ENCODE assay signal across 1 cellular context in the genomic region with DNA sequence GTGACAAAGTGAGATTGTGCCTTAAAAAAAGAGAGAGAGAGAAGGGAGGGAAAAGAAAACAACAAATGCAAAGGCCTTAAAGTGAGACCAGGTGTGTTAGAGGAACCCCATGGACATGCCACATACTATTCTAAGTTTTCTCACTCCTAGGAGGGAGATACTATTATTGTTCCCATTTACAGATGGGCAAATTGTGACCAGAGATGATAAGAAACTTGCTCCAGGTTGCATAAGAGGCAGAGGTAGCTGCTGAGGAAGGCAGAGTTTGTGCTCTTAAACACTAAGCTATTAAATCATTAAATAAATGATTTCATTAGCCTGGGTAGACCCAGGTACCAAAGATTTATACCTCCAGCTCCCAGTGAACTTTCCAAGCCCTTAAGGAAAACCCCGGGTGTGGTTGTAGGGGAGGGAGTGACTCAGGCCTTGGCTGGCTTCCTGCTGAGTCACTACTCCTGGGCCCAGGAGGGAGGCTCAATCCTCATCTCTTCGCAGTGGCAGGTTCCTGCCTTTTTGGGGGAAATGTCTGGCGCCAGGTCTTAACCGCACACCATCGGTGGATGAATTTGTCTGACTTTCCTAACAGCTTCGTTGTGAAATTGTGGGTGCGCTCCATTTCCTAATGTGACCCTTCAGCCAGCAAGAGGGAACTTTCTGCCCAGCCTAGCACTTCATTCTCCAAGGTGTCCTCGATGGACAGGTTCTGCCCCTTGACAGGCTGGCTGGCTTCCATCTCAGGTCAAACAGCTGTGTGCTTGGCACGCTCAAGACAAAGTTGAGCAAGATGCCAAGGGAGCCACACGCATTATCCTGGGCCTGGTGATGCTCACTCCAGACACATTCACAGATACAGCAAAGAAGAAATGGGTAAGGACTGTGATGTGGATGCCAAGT.
TF ChIP-seq lines count a peak whose summit lies in the region.

No MANE protein-coding gene starts in this region.

TF ChIP-seq in K562, 482 proteins besides CTCF, POLR2A, EP300 and RAD21 (continued from another document and continues in another):
- TF ChIP-seq CBFB (CRISPR knock-in tag; IDR thresholded peaks at IDR 0.05) = no peak; the same call in 1 of the 2 replicates
- TF ChIP-seq PCBP1 (IDR thresholded peaks at IDR 0.05; ENCODE audit: low read depth, low read length, poor library complexity, severe bottlenecking) = no peak
- no peak for TF ChIP-seq CBFA2T2 (conservative IDR thresholded peaks at IDR 0.05)
- TF ChIP-seq, protein P1, sequence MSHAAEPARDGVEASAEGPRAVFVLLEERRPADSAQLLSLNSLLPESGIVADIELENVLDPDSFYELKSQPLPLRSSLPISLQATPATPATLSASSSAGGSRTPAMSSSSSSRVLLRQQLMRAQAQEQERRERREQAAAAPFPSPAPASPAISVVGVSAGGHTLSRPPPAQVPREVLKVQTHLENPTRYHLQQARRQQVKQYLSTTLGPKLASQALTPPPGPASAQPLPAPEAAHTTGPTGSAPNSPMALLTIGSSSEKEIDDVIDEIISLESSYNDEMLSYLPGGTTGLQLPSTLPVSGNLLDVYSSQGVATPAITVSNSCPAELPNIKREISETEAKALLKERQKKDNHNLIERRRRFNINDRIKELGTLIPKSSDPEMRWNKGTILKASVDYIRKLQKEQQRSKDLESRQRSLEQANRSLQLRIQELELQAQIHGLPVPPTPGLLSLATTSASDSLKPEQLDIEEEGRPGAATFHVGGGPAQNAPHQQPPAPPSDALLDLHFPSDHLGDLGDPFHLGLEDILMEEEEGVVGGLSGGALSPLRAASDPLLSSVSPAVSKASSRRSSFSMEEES (CRISPR knock-in tag; IDR thresholded peaks at IDR 0.05) = no peak
- TF ChIP-seq ETV5 (CRISPR knock-in tag; IDR thresholded peaks at IDR 0.05; ENCODE audit: low read depth) = peak; percentile 61; the same call in 1 of the 2 replicates
- TF ChIP-seq FOSL1 (tag; conservative IDR thresholded peaks at IDR 0.05) = peak; percentile 96
- TF ChIP-seq DNMT1 (IDR thresholded peaks at IDR 0.05) = no peak
- TF ChIP-seq, protein P2, sequence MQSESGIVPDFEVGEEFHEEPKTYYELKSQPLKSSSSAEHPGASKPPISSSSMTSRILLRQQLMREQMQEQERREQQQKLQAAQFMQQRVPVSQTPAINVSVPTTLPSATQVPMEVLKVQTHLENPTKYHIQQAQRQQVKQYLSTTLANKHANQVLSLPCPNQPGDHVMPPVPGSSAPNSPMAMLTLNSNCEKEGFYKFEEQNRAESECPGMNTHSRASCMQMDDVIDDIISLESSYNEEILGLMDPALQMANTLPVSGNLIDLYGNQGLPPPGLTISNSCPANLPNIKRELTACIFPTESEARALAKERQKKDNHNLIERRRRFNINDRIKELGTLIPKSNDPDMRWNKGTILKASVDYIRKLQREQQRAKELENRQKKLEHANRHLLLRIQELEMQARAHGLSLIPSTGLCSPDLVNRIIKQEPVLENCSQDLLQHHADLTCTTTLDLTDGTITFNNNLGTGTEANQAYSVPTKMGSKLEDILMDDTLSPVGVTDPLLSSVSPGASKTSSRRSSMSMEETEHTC (IDR thresholded peaks at IDR 0.05) = no peak
- no peak for TF ChIP-seq TGIF2 (CRISPR knock-in tag; IDR thresholded peaks at IDR 0.05)
- no peak for TF ChIP-seq ZNF444 (CRISPR knock-in tag; IDR thresholded peaks at IDR 0.05)
- TF ChIP-seq STAT5A (IDR thresholded peaks at IDR 0.05; ENCODE audit: borderline replicate concordance, low read length) = no peak
- TF ChIP-seq, protein P3, sequence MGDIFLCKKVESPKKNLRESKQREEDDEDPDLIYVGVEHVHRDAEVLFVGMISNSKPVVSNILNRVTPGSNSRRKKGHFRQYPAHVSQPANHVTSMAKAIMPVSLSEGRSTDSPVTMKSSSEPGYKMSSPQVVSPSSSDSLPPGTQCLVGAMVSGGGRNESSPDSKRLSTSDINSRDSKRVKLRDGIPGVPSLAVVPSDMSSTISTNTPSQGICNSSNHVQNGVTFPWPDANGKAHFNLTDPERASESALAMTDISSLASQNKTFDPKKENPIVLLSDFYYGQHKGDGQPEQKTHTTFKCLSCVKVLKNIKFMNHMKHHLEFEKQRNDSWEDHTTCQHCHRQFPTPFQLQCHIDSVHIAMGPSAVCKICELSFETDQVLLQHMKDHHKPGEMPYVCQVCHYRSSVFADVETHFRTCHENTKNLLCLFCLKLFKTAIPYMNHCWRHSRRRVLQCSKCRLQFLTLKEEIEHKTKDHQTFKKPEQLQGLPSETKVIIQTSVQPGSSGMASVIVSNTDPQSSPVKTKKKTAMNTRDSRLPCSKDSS (IDR thresholded peaks at IDR 0.05; ENCODE audit: low read depth, partially characterized antibody) = no peak
- TF ChIP-seq KAT8 (IDR thresholded peaks at IDR 0.05; ENCODE audit: low read depth) = no peak
- TF ChIP-seq GABPB1 (CRISPR knock-in tag; IDR thresholded peaks at IDR 0.05) = peak; percentile 7; the same call in 1 of the 2 replicates
- 0 out of 2 replicates have a peak, but pooled peaks have one; percentile 19 for TF ChIP-seq JUNB (CRISPR knock-in tag; conservative IDR thresholded peaks at IDR 0.05)
- TF ChIP-seq KDM2B (CRISPR knock-in tag; IDR thresholded peaks at IDR 0.05) = no peak
- no peak for TF ChIP-seq HLTF (IDR thresholded peaks at IDR 0.05)
- TF ChIP-seq TFAM (CRISPR knock-in tag; conservative IDR thresholded peaks at IDR 0.05) = no peak
- peak; percentile 76 for TF ChIP-seq RBM25 (IDR thresholded peaks at IDR 0.05; ENCODE audit: low read depth, low read length, severe bottlenecking)
- no peak for TF ChIP-seq TAF15 (IDR thresholded peaks at IDR 0.05; ENCODE audit: low read depth, low read length)
- TF ChIP-seq SMARCB1 (IDR thresholded peaks at IDR 0.05; ENCODE audit: insufficient read length, low read depth) = no peak
- no peak for TF ChIP-seq POLR2G (IDR thresholded peaks at IDR 0.05; ENCODE audit: low read depth, low read length)
- no peak for TF ChIP-seq KLF16 (IDR thresholded peaks at IDR 0.05)
- no peak for TF ChIP-seq ZC3H11A (IDR thresholded peaks at IDR 0.05; ENCODE audit: low read depth, low read length)
- TF ChIP-seq, protein P4, sequence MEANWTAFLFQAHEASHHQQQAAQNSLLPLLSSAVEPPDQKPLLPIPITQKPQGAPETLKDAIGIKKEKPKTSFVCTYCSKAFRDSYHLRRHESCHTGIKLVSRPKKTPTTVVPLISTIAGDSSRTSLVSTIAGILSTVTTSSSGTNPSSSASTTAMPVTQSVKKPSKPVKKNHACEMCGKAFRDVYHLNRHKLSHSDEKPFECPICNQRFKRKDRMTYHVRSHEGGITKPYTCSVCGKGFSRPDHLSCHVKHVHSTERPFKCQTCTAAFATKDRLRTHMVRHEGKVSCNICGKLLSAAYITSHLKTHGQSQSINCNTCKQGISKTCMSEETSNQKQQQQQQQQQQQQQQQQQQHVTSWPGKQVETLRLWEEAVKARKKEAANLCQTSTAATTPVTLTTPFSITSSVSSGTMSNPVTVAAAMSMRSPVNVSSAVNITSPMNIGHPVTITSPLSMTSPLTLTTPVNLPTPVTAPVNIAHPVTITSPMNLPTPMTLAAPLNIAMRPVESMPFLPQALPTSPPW (CRISPR knock-in tag; IDR thresholded peaks at IDR 0.05) = peak; percentile 58
- TF ChIP-seq L3MBTL2 (IDR thresholded peaks at IDR 0.05) = peak; percentile 74; the same call in 1 of the 2 replicates
- TF ChIP-seq, protein P5, sequence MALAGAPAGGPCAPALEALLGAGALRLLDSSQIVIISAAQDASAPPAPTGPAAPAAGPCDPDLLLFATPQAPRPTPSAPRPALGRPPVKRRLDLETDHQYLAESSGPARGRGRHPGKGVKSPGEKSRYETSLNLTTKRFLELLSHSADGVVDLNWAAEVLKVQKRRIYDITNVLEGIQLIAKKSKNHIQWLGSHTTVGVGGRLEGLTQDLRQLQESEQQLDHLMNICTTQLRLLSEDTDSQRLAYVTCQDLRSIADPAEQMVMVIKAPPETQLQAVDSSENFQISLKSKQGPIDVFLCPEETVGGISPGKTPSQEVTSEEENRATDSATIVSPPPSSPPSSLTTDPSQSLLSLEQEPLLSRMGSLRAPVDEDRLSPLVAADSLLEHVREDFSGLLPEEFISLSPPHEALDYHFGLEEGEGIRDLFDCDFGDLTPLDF (CRISPR knock-in tag; IDR thresholded peaks at IDR 0.05) = no peak
- TF ChIP-seq TRIM24 (IDR thresholded peaks at IDR 0.05) = peak in 1 of 2 experiments; percentile 48; a peak in 1 of 4 replicates
- TF ChIP-seq CREB1 (IDR thresholded peaks at IDR 0.05) = no peak
- no peak for TF ChIP-seq CREB1 (CRISPR knock-in tag; IDR thresholded peaks at IDR 0.05)
- TF ChIP-seq LCOR (CRISPR knock-in tag; IDR thresholded peaks at IDR 0.05) = peak; percentile 70; the same call in 1 of the 2 replicates
- peak in 1 of 2 experiments; percentile 4; a peak in 1 of 4 replicates for TF ChIP-seq NRF1 (conservative IDR thresholded peaks at IDR 0.05 in 1 of 2, IDR thresholded peaks at IDR 0.05 in 1 of 2)
- no peak for TF ChIP-seq NR1H2 (CRISPR knock-in tag; IDR thresholded peaks at IDR 0.05)
- TF ChIP-seq, protein P6, sequence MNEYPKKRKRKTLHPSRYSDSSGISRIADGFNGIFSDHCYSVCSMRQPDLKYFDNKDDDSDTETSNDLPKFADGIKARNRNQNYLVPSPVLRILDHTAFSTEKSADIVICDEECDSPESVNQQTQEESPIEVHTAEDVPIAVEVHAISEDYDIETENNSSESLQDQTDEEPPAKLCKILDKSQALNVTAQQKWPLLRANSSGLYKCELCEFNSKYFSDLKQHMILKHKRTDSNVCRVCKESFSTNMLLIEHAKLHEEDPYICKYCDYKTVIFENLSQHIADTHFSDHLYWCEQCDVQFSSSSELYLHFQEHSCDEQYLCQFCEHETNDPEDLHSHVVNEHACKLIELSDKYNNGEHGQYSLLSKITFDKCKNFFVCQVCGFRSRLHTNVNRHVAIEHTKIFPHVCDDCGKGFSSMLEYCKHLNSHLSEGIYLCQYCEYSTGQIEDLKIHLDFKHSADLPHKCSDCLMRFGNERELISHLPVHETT (CRISPR knock-in tag; conservative IDR thresholded peaks at IDR 0.05 in 1 of 2, IDR thresholded peaks at IDR 0.05 in 1 of 2) = peak in 1 of 2 experiments; percentile 63; a peak in 1 of 4 replicates
- no peak for TF ChIP-seq ZNF232 (CRISPR knock-in tag; IDR thresholded peaks at IDR 0.05)
- TF ChIP-seq RNF2 (IDR thresholded peaks at IDR 0.05) = peak; percentile 61; the same call in 1 of the 2 replicates
- TF ChIP-seq SIX5 (IDR thresholded peaks at IDR 0.05; ENCODE audit: borderline replicate concordance in 1 of 2, insufficient read depth in 1 of 2, low read depth in 1 of 2, low read length in 2 of 2) = no peak
- TF ChIP-seq EP400 (IDR thresholded peaks at IDR 0.05) = peak; percentile 49
- TF ChIP-seq ZNF696 (CRISPR knock-in tag; conservative IDR thresholded peaks at IDR 0.05) = no peak
- TF ChIP-seq EZH2 (IDR thresholded peaks at IDR 0.05; ENCODE audit: borderline replicate concordance, low read depth, low read length) = no peak
- TF ChIP-seq ZBTB1 (CRISPR knock-in tag; IDR thresholded peaks at IDR 0.05; ENCODE audit: borderline replicate concordance, low read depth) = no peak
- TF ChIP-seq, protein P7, sequence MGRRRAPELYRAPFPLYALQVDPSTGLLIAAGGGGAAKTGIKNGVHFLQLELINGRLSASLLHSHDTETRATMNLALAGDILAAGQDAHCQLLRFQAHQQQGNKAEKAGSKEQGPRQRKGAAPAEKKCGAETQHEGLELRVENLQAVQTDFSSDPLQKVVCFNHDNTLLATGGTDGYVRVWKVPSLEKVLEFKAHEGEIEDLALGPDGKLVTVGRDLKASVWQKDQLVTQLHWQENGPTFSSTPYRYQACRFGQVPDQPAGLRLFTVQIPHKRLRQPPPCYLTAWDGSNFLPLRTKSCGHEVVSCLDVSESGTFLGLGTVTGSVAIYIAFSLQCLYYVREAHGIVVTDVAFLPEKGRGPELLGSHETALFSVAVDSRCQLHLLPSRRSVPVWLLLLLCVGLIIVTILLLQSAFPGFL (CRISPR knock-in tag; IDR thresholded peaks at IDR 0.05) = no peak
- TF ChIP-seq, protein P8, sequence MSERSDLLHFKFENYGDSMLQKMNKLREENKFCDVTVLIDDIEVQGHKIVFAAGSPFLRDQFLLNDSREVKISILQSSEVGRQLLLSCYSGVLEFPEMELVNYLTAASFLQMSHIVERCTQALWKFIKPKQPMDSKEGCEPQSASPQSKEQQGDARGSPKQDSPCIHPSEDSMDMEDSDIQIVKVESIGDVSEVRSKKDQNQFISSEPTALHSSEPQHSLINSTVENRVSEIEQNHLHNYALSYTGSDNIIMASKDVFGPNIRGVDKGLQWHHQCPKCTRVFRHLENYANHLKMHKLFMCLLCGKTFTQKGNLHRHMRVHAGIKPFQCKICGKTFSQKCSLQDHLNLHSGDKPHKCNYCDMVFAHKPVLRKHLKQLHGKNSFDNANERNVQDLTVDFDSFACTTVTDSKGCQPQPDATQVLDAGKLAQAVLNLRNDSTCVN (CRISPR knock-in tag; IDR thresholded peaks at IDR 0.05) = no peak
- TF ChIP-seq XRCC4 (IDR thresholded peaks at IDR 0.05; ENCODE audit: extremely low read depth, insufficient read depth, insufficient read length) = no peak
- no peak for TF ChIP-seq NR3C1 (CRISPR knock-in tag; IDR thresholded peaks at IDR 0.05)
- TF ChIP-seq, protein P9, sequence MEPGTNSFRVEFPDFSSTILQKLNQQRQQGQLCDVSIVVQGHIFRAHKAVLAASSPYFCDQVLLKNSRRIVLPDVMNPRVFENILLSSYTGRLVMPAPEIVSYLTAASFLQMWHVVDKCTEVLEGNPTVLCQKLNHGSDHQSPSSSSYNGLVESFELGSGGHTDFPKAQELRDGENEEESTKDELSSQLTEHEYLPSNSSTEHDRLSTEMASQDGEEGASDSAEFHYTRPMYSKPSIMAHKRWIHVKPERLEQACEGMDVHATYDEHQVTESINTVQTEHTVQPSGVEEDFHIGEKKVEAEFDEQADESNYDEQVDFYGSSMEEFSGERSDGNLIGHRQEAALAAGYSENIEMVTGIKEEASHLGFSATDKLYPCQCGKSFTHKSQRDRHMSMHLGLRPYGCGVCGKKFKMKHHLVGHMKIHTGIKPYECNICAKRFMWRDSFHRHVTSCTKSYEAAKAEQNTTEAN (CRISPR knock-in tag; IDR thresholded peaks at IDR 0.05) = no peak
- TF ChIP-seq PHB (CRISPR knock-in tag; IDR thresholded peaks at IDR 0.05) = no peak
- TF ChIP-seq KLF1 (tag; IDR thresholded peaks at IDR 0.05) = peak; percentile 79; the same call in 1 of the 2 replicates
- peak in 1 of 2 experiments; percentile 49; a peak in 1 of 4 replicates for TF ChIP-seq TBL1XR1 (IDR thresholded peaks at IDR 0.05; ENCODE audit: low read length in 2 of 2)
